ENCODE assay signal across 15 cellular contexts in the genomic region with DNA sequence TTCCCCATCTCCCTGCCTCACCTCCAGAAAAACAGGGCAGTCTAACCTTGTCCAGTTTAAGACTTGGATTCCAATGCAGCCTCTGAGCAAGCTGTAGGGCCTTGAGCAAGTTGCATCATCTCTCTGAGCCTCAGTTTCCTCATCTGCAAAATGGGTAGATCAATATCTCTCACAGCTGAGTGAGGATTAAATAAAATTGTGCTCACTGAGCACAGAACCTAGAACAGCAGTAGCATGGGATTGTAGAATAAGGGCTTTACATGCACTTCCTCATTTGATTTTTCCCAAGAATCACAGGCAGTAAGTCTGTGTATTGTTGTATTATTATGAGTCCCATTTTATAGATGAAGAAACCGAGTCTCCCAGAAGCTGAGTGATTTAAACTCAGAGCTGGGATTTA. TPM values are rescaled to one million over a fixed set of nuclear protein-coding genes. Genes with fewer than 3 reads are reported as not detected.
A peak's percentile ranks its signal among the peaks of the same experiment; 100 is the strongest.
DNase-seq lines count a peak whose midpoint lies in the region; ATAC-seq and TF ChIP-seq lines count a peak whose summit lies in the region.
"Had no signal": no experiment of that assay in that cellular context is flagged by ENCODE, and none has a peak within 500 bp of the region (broad histone marks: within the 10 kb centered on the region; RNA-seq: fewer than 3 reads in every experiment).

No MANE protein-coding gene starts in this region.

- H3K36me3 Mint-ChIP-seq in activated B cell treated with CpG ODN at 0.5 μM for 24 hours (ENCODE audit: low read depth) (peaks cover 5% of the 10 kb centered on the region), nephron progenitor cell (ENCODE audit: low read depth) (no peaks in the 10 kb centered on the region)

- DNase-seq in GM10266 (ENCODE audit: extremely low spot score) (peak; percentile 20), activated B cell treated with CpG ODN at 0.5 μM for 24 hours (no peak), nephron progenitor cell (no peak), EL (no peak)
- DNase-seq in stimulated activated CD4-positive, alpha-beta T cell treated with anti-CD3 and anti-CD28 coated beads, Interleukin-12 subunit alpha, Interleukin-12 subunit beta, amount 100 ng/mL, for 4 hours: no peak
- no peak for DNase-seq in effector CD8-positive, alpha-beta T cell (lab: John Stamatoyannopoulos, UW)
- DNase-seq: COR-L47, NCI-H1417, NCI-H2029, NCI-H2171 treated with DMSO at 0.1 percent for 48 hours, NCI-H82, SHP77 had no signal

- no peaks in the 10 kb centered on the region for H3K9me3 ChIP-seq in BLaER1 treated with 17β-estradiol and CSF1 and Interleukin-3, amounts not matched to agents 10 nM and 100 nM (replicated peaks in 1 of 11)

- H3K27me3 ChIP-seq in BLaER1 treated with 17β-estradiol and CSF1 and Interleukin-3, amounts not matched to agents 10 nM and 100 nM: peaks cover 12 to 28% (median 19%) of the 10 kb centered on the region in 11 experiments; a peak in 15 of 22 replicates

- peak overlapping the region in 8 of 11 experiments; percentile 21 to 98 (median 98); a peak in 13 of 22 replicates for H3K4me2 ChIP-seq in BLaER1 treated with 17β-estradiol and CSF1 and Interleukin-3, amounts not matched to agents 10 nM and 100 nM

- ATAC-seq in activated B cell treated with CpG ODN at 0.5 μM for 24 hours (ENCODE audit: low read depth): no peak
- ATAC-seq: SK-N-SH treated with all-trans-retinoic acid at 6 μM for 48 hours had no signal

- POLR2A ChIA-PET in activated B cell treated with CpG ODN at 0.5 μM for 24 hours (lab: Charles Lee): interaction anchor here (14.4 kb wide), 1 partner anchor 14 kb away, joined by 160 read pairs; no protein-coding TSS in a partner anchor

- H3K27ac ChIP-seq in BLaER1 treated with 17β-estradiol and CSF1 and Interleukin-3, amounts not matched to agents 10 nM and 100 nM: no peak overlapping the region
- H3K27ac ChIP-seq: C4-2B had no signal

- H3K27ac Mint-ChIP-seq in activated B cell treated with CpG ODN at 0.5 μM for 24 hours: peak overlapping the region; percentile 56
- no peak overlapping the region for H3K27ac Mint-ChIP-seq in nephron progenitor cell

- CTCF ChIA-PET in activated B cell treated with CpG ODN at 0.5 μM for 24 hours (lab: Charles Lee): interaction anchor here (1.0 to 5.3 kb wide), 3 partner anchors 9 to 158 kb away, joined by 3 to 31 read pairs (median 4); no protein-coding TSS in a partner anchor

- no peaks in the 10 kb centered on the region for H3K27me3 Mint-ChIP-seq in activated B cell treated with CpG ODN at 0.5 μM for 24 hours
- H3K27me3 Mint-ChIP-seq in nephron progenitor cell (ENCODE audit: low read depth, poor library complexity): peaks cover 42% of the 10 kb centered on the region

- intact Hi-C loops in activated B cell treated with CpG ODN at 0.5 μM for 24 hours (cut with micrococcal nuclease): no loop called here

- H3K4me3 Mint-ChIP-seq in activated B cell treated with CpG ODN at 0.5 μM for 24 hours (no peak overlapping the region), nephron progenitor cell (peak overlapping the region; percentile 5)

- no peak overlapping the region for H3K9ac ChIP-seq in BLaER1 treated with 17β-estradiol and CSF1 and Interleukin-3, amounts not matched to agents 10 nM and 100 nM

- H3K9me3 Mint-ChIP-seq in activated B cell treated with CpG ODN at 0.5 μM for 24 hours (no peaks in the 10 kb centered on the region), nephron progenitor cell (no peaks in the 10 kb centered on the region)

- H3K4me1 Mint-ChIP-seq in activated B cell treated with CpG ODN at 0.5 μM for 24 hours (peaks cover 30% of the 10 kb centered on the region), nephron progenitor cell (peaks cover 14% of the 10 kb centered on the region)

- H3K4me1 ChIP-seq in BLaER1 treated with 17β-estradiol and CSF1 and Interleukin-3, amounts not matched to agents 10 nM and 100 nM: peaks cover 51 to 90% (median 83%) of the 10 kb centered on the region in 10 experiments

- peak overlapping the region in 1 of 10 experiments; percentile 93; a peak in 1 of 20 replicates for H3K4me3 ChIP-seq in BLaER1 treated with 17β-estradiol and CSF1 and Interleukin-3, amounts not matched to agents 10 nM and 100 nM

- H4K20me1 ChIP-seq in BLaER1 treated with 17β-estradiol and CSF1 and Interleukin-3, amounts not matched to agents 10 nM and 100 nM: peaks cover 0 to 48% (median 31%) of the 10 kb centered on the region in 11 experiments; a peak in 19 of 22 replicates

- H3K36me3 ChIP-seq in BLaER1 treated with 17β-estradiol and CSF1 and Interleukin-3, amounts not matched to agents 10 nM and 100 nM: no peaks in the 10 kb centered on the region

- no peak for TF ChIP-seq CTCF in GM10266 (IDR thresholded peaks at IDR 0.05; ENCODE audit: control insufficient read depth, insufficient read depth, low read depth, missing control alignments)
- TF ChIP-seq CTCF in activated B cell treated with CpG ODN at 0.5 μM for 24 hours (IDR thresholded peaks at IDR 0.05): no peak
- no peak for TF ChIP-seq CTCF in nephron progenitor cell (IDR thresholded peaks at IDR 0.05)

RNA-seq across cellular contexts. Expression of a gene that starts 2.0 kb away (rescaled TPM):
- total RNA-seq in activated B cell treated with CpG ODN at 0.5 μM for 24 hours: 75.3 and 79.4 TPM in 2 replicates
